Comparison of ENCODE assay signal across 17 cellular contexts in genomic region chr2:176589287-176589686, GRCh38.
DNase-seq lines count a peak whose midpoint lies in the region; ATAC-seq and TF ChIP-seq lines count a peak whose summit lies in the region.
"Had no signal": no experiment of that assay in that cellular context is flagged by ENCODE, and none has a peak within 500 bp of the region (broad histone marks: within the 10 kb centered on the region; RNA-seq: fewer than 3 reads in every experiment).

No MANE protein-coding gene starts in this region.

- H3K4me2 ChIP-seq in neural cell (ENCODE audit: low read length) = peak overlapping the region; percentile 62

- TF ChIP-seq POLR2A in body of pancreas (IDR thresholded peaks at IDR 0.05) = no peak

- H3K27ac ChIP-seq in liver (ENCODE audit: low read depth in 1 of 2, low read length in 2 of 2) (no peak overlapping the region), neural cell (ENCODE audit: low read length) (peak overlapping the region; percentile 88), body of pancreas (no peak overlapping the region)

- H3K27me3 Mint-ChIP-seq in MCF 10A (ENCODE audit: insufficient read depth, unreplicated experiment) = no peaks in the 10 kb centered on the region

- intact Hi-C loops in body of pancreas (cut with DNase I) = no loop called here
- intact Hi-C loops in MCF 10A (cut with micrococcal nuclease) = no loop called here

- CTCF ChIA-PET in MCF 10A (lab: Yijun Ruan, JAX) = interaction anchor here (0.6 to 1.2 kb wide), 3 partner anchors 65 to 1163 kb away, joined by 3 read pairs; no protein-coding TSS in a partner anchor

- H3K9ac ChIP-seq in liver (ENCODE audit: low read depth in 1 of 2, low read length in 2 of 2) = no peak overlapping the region
- peak overlapping the region; percentile 55 for H3K9ac ChIP-seq in neural cell (ENCODE audit: low read length)

- ATAC-seq in body of pancreas = no peak
- ATAC-seq: GM12878 had no signal

- H3K9me3 ChIP-seq in liver (ENCODE audit: control insufficient read depth in 4 of 4, low read length in 3 of 4) = no peaks in the 10 kb centered on the region
- H3K9me3 ChIP-seq in neural cell (ENCODE audit: low read length) = no peaks in the 10 kb centered on the region
- H3K9me3 ChIP-seq in body of pancreas = no peaks in the 10 kb centered on the region
- H3K9me3 ChIP-seq: BE2C had no signal

- no peak overlapping the region for H3K27ac Mint-ChIP-seq in MCF 10A (ENCODE audit: low read depth, unreplicated experiment)
- H3K27ac Mint-ChIP-seq: CD4-positive, CD25-positive, alpha-beta regulatory T cell; H9; IgD-negative memory B cell had no signal

- no peak for TF ChIP-seq EP300 in neural cell (conservative IDR thresholded peaks at IDR 0.05; ENCODE audit: poor library complexity, severe bottlenecking)

- TF ChIP-seq RAD21 in liver (IDR thresholded peaks at IDR 0.05) (peak; percentile 6 to 36), neural cell (conservative IDR thresholded peaks at IDR 0.05) (no peak)

- H3K9me2 ChIP-seq in neural cell (ENCODE audit: insufficient read depth, low read length) = no peaks in the 10 kb centered on the region

- H3K4me3 ChIP-seq in liver (ENCODE audit: low read depth in 1 of 3, low read length in 3 of 3) (no peak overlapping the region), neural cell (ENCODE audit: low read length) (peak overlapping the region; percentile 45), body of pancreas (no peak overlapping the region)
- H3K4me3 ChIP-seq: GM12878 had no signal

- H3K9me3 Mint-ChIP-seq in MCF 10A (ENCODE audit: unreplicated experiment) = peaks cover 7% of the 10 kb centered on the region
- H3K9me3 Mint-ChIP-seq: CD4-positive, CD25-positive, alpha-beta regulatory T cell; H9; IgD-negative memory B cell had no signal

- H3K36me3 ChIP-seq in liver (ENCODE audit: control insufficient read depth in 4 of 4, insufficient read depth in 3 of 4, low read depth in 1 of 4, low read length in 3 of 4) (no peaks in the 10 kb centered on the region), neural cell (ENCODE audit: insufficient read depth, low read length) (no peaks in the 10 kb centered on the region), body of pancreas (replicated peaks in 1 of 2; ENCODE audit: insufficient read depth in 1 of 2, low read depth in 2 of 2) (no peaks in the 10 kb centered on the region)
- H3K36me3 ChIP-seq: BE2C had no signal

- H2AFZ ChIP-seq in neural cell (ENCODE audit: low read depth, low read length) = peak overlapping the region; percentile 34

- WGBS in liver = 37% methylated on average over 7 of the region's 7 CpGs
- 32 to 33% methylated on average over 7 of the region's 7 CpGs for WGBS in body of pancreas, 2 donors

- H3K27me3 ChIP-seq in liver (ENCODE audit: control insufficient read depth in 4 of 4, insufficient read depth in 4 of 4, low read length in 3 of 4) = no peaks in the 10 kb centered on the region
- no peaks in the 10 kb centered on the region for H3K27me3 ChIP-seq in neural cell (ENCODE audit: insufficient read depth, low read depth, low read length)
- no peaks in the 10 kb centered on the region for H3K27me3 ChIP-seq in body of pancreas
- H3K27me3 ChIP-seq: BE2C had no signal

- peaks cover 6 to 14% (median 10%) of the 10 kb centered on the region in 4 donors for H3K4me1 ChIP-seq in liver (ENCODE audit: control insufficient read depth in 4 of 4, insufficient read depth in 4 of 4, low read length in 3 of 4)
- H3K4me1 ChIP-seq in body of pancreas = no peaks in the 10 kb centered on the region
- H3K4me1 ChIP-seq: BE2C had no signal

- H3K4me1 Mint-ChIP-seq in MCF 10A (ENCODE audit: insufficient read depth, unreplicated experiment) = peaks cover 2% of the 10 kb centered on the region
- H3K4me1 Mint-ChIP-seq: CD4-positive, CD25-positive, alpha-beta regulatory T cell; H9; IgD-negative memory B cell had no signal

- BruUV-seq in MCF 10A (replicated peaks; lab: Mats Ljungman, UMichigan) = no TSS peak

- H3K79me2 ChIP-seq in neural cell (replicated peaks; ENCODE audit: insufficient read depth, low read length) = no peaks in the 10 kb centered on the region

- POLR2A ChIA-PET in MCF 10A (lab: Yijun Ruan, JAX) = no interaction called here

- H3F3A ChIP-seq in neural cell (ENCODE audit: insufficient read depth, low read length, poor library complexity, severe bottlenecking) = peaks cover 2% of the 10 kb centered on the region

- H3K36me3 Mint-ChIP-seq in MCF 10A (ENCODE audit: insufficient read depth, unreplicated experiment) = no peaks in the 10 kb centered on the region
- H3K36me3 Mint-ChIP-seq: CD4-positive, CD25-positive, alpha-beta regulatory T cell; IgD-negative memory B cell had no signal

- no peak overlapping the region for H3K4me3 Mint-ChIP-seq in MCF 10A (ENCODE audit: unreplicated experiment)
- H3K4me3 Mint-ChIP-seq: CD4-positive, CD25-positive, alpha-beta regulatory T cell; H9; IgD-negative memory B cell had no signal

- H4K20me1 ChIP-seq in neural cell (ENCODE audit: insufficient read depth) = no peaks in the 10 kb centered on the region

- DNase-seq in dermis blood vessel endothelial cell (peak; percentile 18), mucosa of gallbladder (ENCODE audit: low spot score) (no peak), DMS 273 treated with DMSO at 0.1 percent for 48 hours (lab: John Stamatoyannopoulos, UW) (no peak), body of pancreas (no peak), MCF 10A (ENCODE audit: unreplicated experiment) (no peak)
- DNase-seq: ACHN; BE2C; C1 segment of cervical spinal cord; CD4-positive, CD25-positive, alpha-beta regulatory T cell; DMS53; DND-41; EL; H9 had no signal

- TF ChIP-seq CTCF in liver (IDR thresholded peaks at IDR 0.05; ENCODE audit: low read depth, low read length, missing input control) (no peak), neural cell (IDR thresholded peaks at IDR 0.05; ENCODE audit: poor library complexity, severe bottlenecking) (no peak), body of pancreas (IDR thresholded peaks at IDR 0.05) (no peak), MCF 10A (IDR thresholded peaks at IDR 0.05; ENCODE audit: unreplicated experiment) (no peak)

TF ChIP-seq in liver, 16 proteins besides CTCF, POLR2A, EP300 and RAD21 (continues in another document):
- TF ChIP-seq, protein P1, sequence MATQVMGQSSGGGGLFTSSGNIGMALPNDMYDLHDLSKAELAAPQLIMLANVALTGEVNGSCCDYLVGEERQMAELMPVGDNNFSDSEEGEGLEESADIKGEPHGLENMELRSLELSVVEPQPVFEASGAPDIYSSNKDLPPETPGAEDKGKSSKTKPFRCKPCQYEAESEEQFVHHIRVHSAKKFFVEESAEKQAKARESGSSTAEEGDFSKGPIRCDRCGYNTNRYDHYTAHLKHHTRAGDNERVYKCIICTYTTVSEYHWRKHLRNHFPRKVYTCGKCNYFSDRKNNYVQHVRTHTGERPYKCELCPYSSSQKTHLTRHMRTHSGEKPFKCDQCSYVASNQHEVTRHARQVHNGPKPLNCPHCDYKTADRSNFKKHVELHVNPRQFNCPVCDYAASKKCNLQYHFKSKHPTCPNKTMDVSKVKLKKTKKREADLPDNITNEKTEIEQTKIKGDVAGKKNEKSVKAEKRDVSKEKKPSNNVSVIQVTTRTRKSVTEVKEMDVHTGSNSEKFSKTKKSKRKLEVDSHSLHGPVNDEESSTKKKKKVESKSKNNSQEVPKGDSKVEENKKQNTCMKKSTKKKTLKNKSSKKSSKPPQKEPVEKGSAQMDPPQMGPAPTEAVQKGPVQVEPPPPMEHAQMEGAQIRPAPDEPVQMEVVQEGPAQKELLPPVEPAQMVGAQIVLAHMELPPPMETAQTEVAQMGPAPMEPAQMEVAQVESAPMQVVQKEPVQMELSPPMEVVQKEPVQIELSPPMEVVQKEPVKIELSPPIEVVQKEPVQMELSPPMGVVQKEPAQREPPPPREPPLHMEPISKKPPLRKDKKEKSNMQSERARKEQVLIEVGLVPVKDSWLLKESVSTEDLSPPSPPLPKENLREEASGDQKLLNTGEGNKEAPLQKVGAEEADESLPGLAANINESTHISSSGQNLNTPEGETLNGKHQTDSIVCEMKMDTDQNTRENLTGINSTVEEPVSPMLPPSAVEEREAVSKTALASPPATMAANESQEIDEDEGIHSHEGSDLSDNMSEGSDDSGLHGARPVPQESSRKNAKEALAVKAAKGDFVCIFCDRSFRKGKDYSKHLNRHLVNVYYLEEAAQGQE (IDR thresholded peaks at IDR 0.05) = no peak
- TF ChIP-seq EGR1 (IDR thresholded peaks at IDR 0.05; ENCODE audit: low read depth in 2 of 2) (peak in 1 of 2 donors; percentile 70), RXRA (IDR thresholded peaks at IDR 0.05) (peak; percentile 96 to 99), JUND (IDR thresholded peaks at IDR 0.05) (no peak), FOXA2 (IDR thresholded peaks at IDR 0.05) (no peak), TAF1 (conservative IDR thresholded peaks at IDR 0.05) (no peak)

TF ChIP-seq in neural cell, 6 proteins besides CTCF, POLR2A, EP300 and RAD21 (continues in another document):
- TF ChIP-seq MXI1 (conservative IDR thresholded peaks at IDR 0.05; ENCODE audit: poor library complexity, severe bottlenecking) = no peak
- TF ChIP-seq EZH2 (IDR thresholded peaks at IDR 0.05; ENCODE audit: borderline replicate concordance, insufficient read depth, low read length, poor library complexity, severe bottlenecking) = no peak
- TF ChIP-seq SMC3 (conservative IDR thresholded peaks at IDR 0.05; ENCODE audit: poor library complexity) = no peak
- TF ChIP-seq, protein P1 (IDR thresholded peaks at IDR 0.05; ENCODE audit: borderline replicate concordance) = no peak
- no peak for TF ChIP-seq POLR2AphosphoS5 (IDR thresholded peaks at IDR 0.05)
